13 cellular contexts compared by ENCODE assay signal in the genomic region with DNA sequence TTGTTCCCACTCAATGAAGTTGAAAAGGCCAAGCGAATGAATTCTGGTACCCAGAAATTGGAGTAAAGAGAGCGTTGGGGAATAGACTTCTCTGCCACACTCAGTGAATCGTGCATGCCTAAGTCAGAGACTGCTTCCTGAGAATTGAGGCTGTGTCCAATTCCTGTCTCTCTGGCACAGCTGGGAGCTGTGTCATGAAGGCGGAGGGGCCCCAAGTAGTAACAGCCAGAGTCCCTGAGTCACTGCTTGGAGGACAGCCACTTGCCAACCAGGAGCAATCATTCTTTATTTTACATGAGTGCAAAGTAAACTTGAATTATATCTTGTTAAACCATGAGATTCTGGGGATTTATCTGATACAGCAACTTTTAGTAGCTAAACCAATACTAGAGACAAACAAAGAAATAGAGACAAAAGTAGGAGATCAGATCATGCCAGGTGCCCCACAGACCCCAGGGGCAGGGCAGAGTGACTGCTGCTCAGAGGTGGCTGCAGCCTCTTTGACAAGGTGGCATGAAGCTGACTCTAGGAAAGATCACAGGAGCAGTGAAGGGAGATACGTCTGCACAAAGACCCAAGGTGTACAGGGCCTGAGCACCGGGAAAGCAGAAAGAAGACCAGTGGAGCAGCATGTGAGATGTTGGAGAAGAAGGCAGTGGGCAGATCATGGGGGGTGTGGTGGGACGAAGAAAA.
DNase-seq lines count a peak whose midpoint lies in the region; ATAC-seq and TF ChIP-seq lines count a peak whose summit lies in the region.
"Had no signal": no experiment of that assay in that cellular context is flagged by ENCODE, and none has a peak within 500 bp of the region (broad histone marks: within the 10 kb centered on the region; RNA-seq: fewer than 3 reads in every experiment).

No MANE protein-coding gene starts in this region.

- peak; percentile 3 for DNase-seq in activated CD4-positive, alpha-beta T cell treated with anti-CD3 and anti-CD28 coated beads for 1 hour
- DNase-seq in activated CD4-positive, alpha-beta T cell treated with anti-CD3 and anti-CD28 coated beads, Interleukin-2, amount 10 ng/mL, durations not matched to agents 24 days and 14 days = no peak
- DNase-seq in MCF 10A (ENCODE audit: unreplicated experiment) = peak; percentile 23
- peak in 1 of 2 donors; percentile 32 for DNase-seq in left colon
- peak; percentile 43 for DNase-seq in superior temporal gyrus (ENCODE audit: extremely low spot score)
- no peak for DNase-seq in 8988T
- DNase-seq: foreskin fibroblast; H9; NK-92 treated with Interleukin-12 subunit alpha and Interleukin-12 subunit beta, amount 100 ng/mL, for 24 hours; T-helper 2 cell had no signal

- peak; percentile 81 for ATAC-seq in left colon
- ATAC-seq in HG02970 (IDR thresholded peaks at IDR 0.05; ENCODE audit: low FRiP score, unreplicated experiment) = no peak
- ATAC-seq in stimulated activated memory B cell treated with anti-CD40 and anti-IgM and Interleukin-4, amounts not matched to agents 10 μg/mL and 1 μg/mL and 100 μg/mL, for 72 hours = no peak

- no peak overlapping the region for H3K4me3 Mint-ChIP-seq in activated CD4-positive, alpha-beta T cell treated with anti-CD3 and anti-CD28 coated beads, Interleukin-2, amount 10 ng/mL, durations not matched to agents 24 days and 14 days
- no peak overlapping the region for H3K4me3 Mint-ChIP-seq in MCF 10A (ENCODE audit: unreplicated experiment)
- H3K4me3 Mint-ChIP-seq in stimulated activated memory B cell treated with anti-CD40 and anti-IgM and Interleukin-4, amounts not matched to agents 10 μg/mL and 1 μg/mL and 100 μg/mL, for 72 hours = no peak overlapping the region
- H3K4me3 Mint-ChIP-seq: H9, memory B cell had no signal

- BruUV-seq in MCF 10A (replicated peaks; lab: Mats Ljungman, UMichigan) = no TSS peak

- no peaks in the 10 kb centered on the region for H3K9me3 Mint-ChIP-seq in activated CD4-positive, alpha-beta T cell treated with anti-CD3 and anti-CD28 coated beads, Interleukin-2, amount 10 ng/mL, durations not matched to agents 24 days and 14 days
- no peaks in the 10 kb centered on the region for H3K9me3 Mint-ChIP-seq in MCF 10A (ENCODE audit: unreplicated experiment)
- H3K9me3 Mint-ChIP-seq in stimulated activated memory B cell treated with anti-CD40 and anti-IgM and Interleukin-4, amounts not matched to agents 10 μg/mL and 1 μg/mL and 100 μg/mL, for 72 hours = no peaks in the 10 kb centered on the region
- H3K9me3 Mint-ChIP-seq: memory B cell had no signal

- intact Hi-C loops in activated CD4-positive, alpha-beta T cell treated with anti-CD3 and anti-CD28 coated beads, Interleukin-2, amount 10 ng/mL, durations not matched to agents 24 days and 14 days (cut with micrococcal nuclease) = no loop called here
- intact Hi-C loops in MCF 10A (cut with micrococcal nuclease) = loop anchor here (10.0 kb wide), 2 partner anchors 246 to 944 kb away; a partner anchor contains a TSS
- intact Hi-C loops in left colon (cut with DNase I, micrococcal nuclease) = no loop called here

- H3K27me3 Mint-ChIP-seq in activated CD4-positive, alpha-beta T cell treated with anti-CD3 and anti-CD28 coated beads, Interleukin-2, amount 10 ng/mL, durations not matched to agents 24 days and 14 days = peaks cover 30% of the 10 kb centered on the region
- H3K27me3 Mint-ChIP-seq in MCF 10A (ENCODE audit: insufficient read depth, unreplicated experiment) = peaks cover 26% of the 10 kb centered on the region
- H3K27me3 Mint-ChIP-seq in stimulated activated memory B cell treated with anti-CD40 and anti-IgM and Interleukin-4, amounts not matched to agents 10 μg/mL and 1 μg/mL and 100 μg/mL, for 72 hours = peaks cover 10% of the 10 kb centered on the region

- no peaks in the 10 kb centered on the region for H3K36me3 Mint-ChIP-seq in activated CD4-positive, alpha-beta T cell treated with anti-CD3 and anti-CD28 coated beads, Interleukin-2, amount 10 ng/mL, durations not matched to agents 24 days and 14 days (ENCODE audit: low read depth)
- H3K36me3 Mint-ChIP-seq in MCF 10A (ENCODE audit: insufficient read depth, unreplicated experiment) = no peaks in the 10 kb centered on the region
- H3K36me3 Mint-ChIP-seq in stimulated activated memory B cell treated with anti-CD40 and anti-IgM and Interleukin-4, amounts not matched to agents 10 μg/mL and 1 μg/mL and 100 μg/mL, for 72 hours = no peaks in the 10 kb centered on the region
- H3K36me3 Mint-ChIP-seq: memory B cell had no signal

- POLR2A ChIA-PET in MCF 10A (lab: Yijun Ruan, JAX) = interaction anchor here (0.6 to 0.8 kb wide), 3 partner anchors 11 to 492 kb away, joined by 3 to 4 read pairs (median 3); no protein-coding TSS in a partner anchor

- TF ChIP-seq CTCF in MCF 10A (IDR thresholded peaks at IDR 0.05; ENCODE audit: unreplicated experiment) = no peak

- H3K4me1 Mint-ChIP-seq in activated CD4-positive, alpha-beta T cell treated with anti-CD3 and anti-CD28 coated beads, Interleukin-2, amount 10 ng/mL, durations not matched to agents 24 days and 14 days = no peaks in the 10 kb centered on the region
- H3K4me1 Mint-ChIP-seq in MCF 10A (ENCODE audit: insufficient read depth, unreplicated experiment) = peaks cover 12% of the 10 kb centered on the region
- no peaks in the 10 kb centered on the region for H3K4me1 Mint-ChIP-seq in stimulated activated memory B cell treated with anti-CD40 and anti-IgM and Interleukin-4, amounts not matched to agents 10 μg/mL and 1 μg/mL and 100 μg/mL, for 72 hours

- H3K27ac Mint-ChIP-seq in activated CD4-positive, alpha-beta T cell treated with anti-CD3 and anti-CD28 coated beads, Interleukin-2, amount 10 ng/mL, durations not matched to agents 24 days and 14 days = no peak overlapping the region
- H3K27ac Mint-ChIP-seq in MCF 10A (ENCODE audit: low read depth, unreplicated experiment) = no peak overlapping the region
- H3K27ac Mint-ChIP-seq in stimulated activated memory B cell treated with anti-CD40 and anti-IgM and Interleukin-4, amounts not matched to agents 10 μg/mL and 1 μg/mL and 100 μg/mL, for 72 hours = no peak overlapping the region
- H3K27ac Mint-ChIP-seq: H9, memory B cell had no signal

- CTCF ChIA-PET in MCF 10A (lab: Yijun Ruan, JAX) = interaction anchor here (0.6 to 0.7 kb wide), 2 partner anchors 107 to 149 kb away, joined by 3 to 6 read pairs; no protein-coding TSS in a partner anchor

Comparison
In these comparisons a context has a peak if more than half of its experiments do, and no peak if none do; other contexts are left out.
1. DNase-seq: peak in activated CD4-positive, alpha-beta T cell treated with anti-CD3 and anti-CD28 coated beads for 1 hour (single experiment), MCF 10A (single experiment) and superior temporal gyrus (single experiment); none in activated CD4-positive, alpha-beta T cell treated with anti-CD3 and anti-CD28 coated beads, Interleukin-2, amount 10 ng/mL, durations not matched to agents 24 days and 14 days (single experiment) and 8988T (single experiment).